Comparison of ENCODE assay signal across 9 cellular contexts in the genomic region with DNA sequence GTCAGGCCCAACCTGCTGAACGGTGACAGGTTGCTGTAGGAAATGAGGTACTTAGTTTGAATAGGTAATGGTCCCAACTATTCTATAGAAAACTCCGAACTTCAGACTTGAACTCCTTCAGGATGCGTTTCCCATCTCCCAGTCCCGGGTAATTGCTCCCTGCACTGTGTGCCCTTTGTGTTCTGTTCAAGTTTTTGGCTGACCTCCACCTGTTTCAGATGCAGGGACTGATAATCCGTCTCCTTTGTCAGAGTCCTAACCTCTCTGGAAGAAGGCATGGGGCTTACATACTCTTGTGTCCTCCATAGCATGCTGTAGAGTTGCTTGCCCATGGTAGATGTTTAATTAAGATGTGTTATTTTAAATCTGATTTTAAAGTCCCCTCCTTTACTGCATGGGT.
"Had no signal": no experiment of that assay in that cellular context is flagged by ENCODE, and none has a peak within 500 bp of the region (broad histone marks: within the 10 kb centered on the region; RNA-seq: fewer than 3 reads in every experiment).

No MANE protein-coding gene starts in this region.

- H3K4me1 Mint-ChIP-seq: IgD-negative memory B cell had no signal

- H3K9ac ChIP-seq: KMS-11 had no signal

- DNase-seq: IMR-90, KBM-7, KG1 had no signal

- H3K9me3 Mint-ChIP-seq: IgD-negative memory B cell had no signal

- H3K27ac Mint-ChIP-seq: IgD-negative memory B cell had no signal

- FAIRE-seq: HepG2, HTR-8/SVneo, K562 had no signal

- ATAC-seq: HepG2, K562 had no signal

- H3K36me3 Mint-ChIP-seq: IgD-negative memory B cell had no signal

- H3K4me3 ChIP-seq: K562 had no signal

- H3K4me3 Mint-ChIP-seq: IgD-negative memory B cell had no signal

- H3K27me3 Mint-ChIP-seq: IgD-negative memory B cell had no signal

- H3K4me2 ChIP-seq: KMS-11 had no signal

- H3K27ac ChIP-seq: HL-60, KMS-11 had no signal
